18 cellular contexts compared by ENCODE assay signal in genomic region chr10:92813979-92814378, GRCh38. TPM values are rescaled to one million over a fixed set of nuclear protein-coding genes. Genes with fewer than 3 reads are reported as not detected.
DNase-seq lines count a peak whose midpoint lies in the region; ATAC-seq, FAIRE-seq and TF ChIP-seq lines count a peak whose summit lies in the region.
"Had no signal": no experiment of that assay in that cellular context is flagged by ENCODE, and none has a peak within 500 bp of the region (broad histone marks: within the 10 kb centered on the region; RNA-seq: fewer than 3 reads in every experiment).

No MANE protein-coding gene starts in this region.

- FAIRE-seq in kidney (lab: Jason Lieb, UNC), result no peak
- FAIRE-seq: GM12892, GM18507 had no signal

- no peaks in the 10 kb centered on the region for H3K36me3 ChIP-seq in HEK293 (ENCODE audit: control insufficient read depth in 2 of 2, insufficient read depth in 1 of 2, low read length in 2 of 2)
- H3K36me3 ChIP-seq in SK-N-MC (ENCODE audit: insufficient read depth, low read length), result no peaks in the 10 kb centered on the region
- no peaks in the 10 kb centered on the region for H3K36me3 ChIP-seq in esophagus muscularis mucosa
- no peaks in the 10 kb centered on the region for H3K36me3 ChIP-seq in kidney (ENCODE audit: control insufficient read depth in 1 of 2, insufficient read depth in 2 of 2, low read length in 2 of 2)
- H3K36me3 ChIP-seq: BLaER1 treated with 17β-estradiol and CSF1 and Interleukin-3, amounts not matched to agents 10 nM and 100 nM had no signal

- H3K4me1 ChIP-seq in HEK293 (ENCODE audit: control insufficient read depth, insufficient read depth, low read length) (peaks cover 8% of the 10 kb centered on the region; the same call in 1 of the 2 replicates), esophagus muscularis mucosa (peaks cover 0 to 21% (median 7%) of the 10 kb centered on the region in 4 donors), kidney (ENCODE audit: control insufficient read depth in 1 of 2, insufficient read depth in 1 of 2, low read depth in 1 of 2, low read length in 2 of 2) (no peaks in the 10 kb centered on the region)

- H3K9me3 ChIP-seq in HEK293 (ENCODE audit: control insufficient read depth, insufficient read depth, low read depth, low read length) (no peaks in the 10 kb centered on the region), SK-N-MC (ENCODE audit: low read depth, low read length) (no peaks in the 10 kb centered on the region), esophagus muscularis mucosa (no peaks in the 10 kb centered on the region), kidney (ENCODE audit: control insufficient read depth in 1 of 2, low read length in 2 of 2) (no peaks in the 10 kb centered on the region)
- H3K9me3 ChIP-seq: BLaER1 treated with 17β-estradiol and CSF1 and Interleukin-3, amounts not matched to agents 10 nM and 100 nM had no signal

- TF ChIP-seq CTCF in HEK293 (tag by site-specific recombination; IDR thresholded peaks at IDR 0.05), result no peak
- TF ChIP-seq CTCF in esophagus muscularis mucosa (IDR thresholded peaks at IDR 0.05), result no peak
- TF ChIP-seq CTCF in kidney (IDR thresholded peaks at IDR 0.05; ENCODE audit: borderline replicate concordance, extremely low read depth, insufficient read depth), result no peak

- no peak overlapping the region for H3K27ac ChIP-seq in HEK293 (ENCODE audit: extremely low read depth, low read depth, low read length)
- H3K27ac ChIP-seq in SK-N-MC, result no peak overlapping the region
- H3K27ac ChIP-seq in esophagus muscularis mucosa (replicated peaks in 1 of 4), result no peak overlapping the region
- no peak overlapping the region for H3K27ac ChIP-seq in kidney (ENCODE audit: low read depth in 2 of 2, low read length in 2 of 2)
- H3K27ac ChIP-seq: BLaER1 treated with 17β-estradiol and CSF1 and Interleukin-3, amounts not matched to agents 10 nM and 100 nM had no signal

- POLR2A ChIA-PET in HEK293 (lab: Yijun Ruan, JAX), result no interaction called here

- intact Hi-C loops in esophagus muscularis mucosa (cut with DNase I), result loop anchor here (5.0 kb wide), 1 partner anchor 42 kb away; no protein-coding TSS in a partner anchor
- intact Hi-C loops in kidney (cut with DNase I), result no loop called here

- CTCF ChIA-PET in HEK293 (lab: Yijun Ruan, JAX), result interaction anchor here (0.6 to 1.3 kb wide), 2 partner anchors 21 to 25 kb away, joined by 3 to 4 read pairs; no protein-coding TSS in a partner anchor

- no peak overlapping the region for H3K4me3 ChIP-seq in HEK293 (ENCODE audit: low read depth, low read length)
- H3K4me3 ChIP-seq in SK-N-MC, result peak overlapping the region; percentile 38; the same call in 1 of the 2 replicates
- H3K4me3 ChIP-seq in esophagus muscularis mucosa, result no peak overlapping the region
- no peak overlapping the region for H3K4me3 ChIP-seq in kidney (ENCODE audit: low read length in 2 of 2)
- H3K4me3 ChIP-seq: BLaER1 treated with 17β-estradiol and CSF1 and Interleukin-3, amounts not matched to agents 10 nM and 100 nM had no signal

- no peak overlapping the region for H3K9ac ChIP-seq in SK-N-MC (ENCODE audit: insufficient read length)
- no peak overlapping the region for H3K9ac ChIP-seq in kidney (ENCODE audit: low read length in 2 of 2)
- H3K9ac ChIP-seq: BLaER1 treated with 17β-estradiol and CSF1 and Interleukin-3, amounts not matched to agents 10 nM and 100 nM had no signal

- WGBS in esophagus muscularis mucosa, result 77% methylated on average over 4 of the region's 4 CpGs

- no peak for ATAC-seq in HG02884 (IDR thresholded peaks at IDR 0.05; ENCODE audit: unreplicated experiment)
- ATAC-seq: CD8-positive, alpha-beta T cell; HCT116 had no signal

- no peak for TF ChIP-seq POLR2A in esophagus muscularis mucosa (IDR thresholded peaks at IDR 0.05; ENCODE audit: low read depth)

- DNase-seq in EL (peak; percentile 59), SK-N-MC (ENCODE audit: low read depth, low spot score) (no peak), esophagus muscularis mucosa (ENCODE audit: extremely low spot score) (peak; percentile 34), kidney (no peak), NCI-H1694 (lab: John Stamatoyannopoulos, UW) (no peak), cerebellar nuclear complex (lab: John Stamatoyannopoulos, UW) (no peak)
- DNase-seq: Calu3; CD8-positive, alpha-beta T cell; DMS79 treated with DMSO at 0.1 percent for 48 hours; GDM1; GOT3; H7 had no signal

- no peaks in the 10 kb centered on the region for H3K27me3 ChIP-seq in esophagus muscularis mucosa
- H3K27me3 ChIP-seq: BLaER1 treated with 17β-estradiol and CSF1 and Interleukin-3, amounts not matched to agents 10 nM and 100 nM had no signal

- no peak for TF ChIP-seq EP300 in esophagus muscularis mucosa (IDR thresholded peaks at IDR 0.05)

TF ChIP-seq in HEK293, 187 proteins besides CTCF, POLR2A, EP300 and RAD21:
- TF ChIP-seq ZNF350 (tag by site-specific recombination; IDR thresholded peaks at IDR 0.05) (no peak), ZNF677 (tag by site-specific recombination; IDR thresholded peaks at IDR 0.05) (peak; percentile 95)

RNA-seq across cellular contexts. Expression of gene EXOC6, which starts 34.3 kb away (rescaled TPM):
- total RNA-seq in esophagus muscularis mucosa, result 10 to 100 TPM; 14.1 to 34.9 (median 16.2) TPM
- 17.0 TPM for total RNA-seq in kidney
- polyA plus RNA-seq in kidney (ENCODE audit: insufficient read depth, low read depth, low replicate concordance), result 9.5 TPM

Comparison
In these comparisons a context has a peak if more than half of its experiments do, and no peak if none do; other contexts are left out.
1. DNase-seq: peak in EL (single experiment) and esophagus muscularis mucosa (single experiment); none in SK-N-MC (single experiment), kidney (single experiment), NCI-H1694 (single experiment) and cerebellar nuclear complex (0 of 2).